In the genomic region with DNA sequence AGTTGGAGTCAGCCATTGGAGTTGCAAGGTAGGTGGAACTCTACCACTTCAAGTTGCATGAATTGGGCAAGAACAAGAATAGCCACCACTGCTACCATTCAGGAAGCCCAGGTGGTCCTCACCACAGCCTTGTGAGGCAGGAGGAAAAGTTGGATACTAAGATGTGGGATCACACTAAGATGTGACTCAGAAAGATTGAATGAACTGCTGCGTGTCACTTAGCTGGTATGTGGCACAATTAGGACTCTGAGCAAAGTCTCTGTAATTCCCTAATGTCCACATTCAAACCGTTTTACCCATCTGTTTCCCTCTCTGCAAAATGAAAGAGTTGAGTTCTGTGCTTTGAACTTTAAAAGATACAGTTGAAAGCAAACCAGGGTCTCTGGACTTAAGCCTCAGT, we compare ENCODE assay signal across 16 cellular contexts. TPM values are rescaled to one million over a fixed set of nuclear protein-coding genes. Genes with fewer than 3 reads are reported as not detected.
"Had no signal": no experiment of that assay in that cellular context is flagged by ENCODE, and none has a peak within 500 bp of the region (broad histone marks: within the 10 kb centered on the region; RNA-seq: fewer than 3 reads in every experiment).

No MANE protein-coding gene starts in this region.

- FAIRE-seq: endometrium, TTC549 had no signal

- H3K4me3 ChIP-seq: dorsolateral prefrontal cortex, tibial artery had no signal

- H3K27me3 ChIP-seq: foreskin keratinocyte, tibial artery had no signal

- H3K36me3 ChIP-seq: tibial artery had no signal

- DNase-seq: activated CD8-positive, alpha-beta memory T cell treated with anti-CD3 and anti-CD28 coated beads, Interleukin-2, amount 10 ng/mL, durations not matched to agents 7 days and 5 days; activated gamma-delta T cell; activated T-cell treated with anti-CD3 and anti-CD28 coated beads, Interleukin-2, amount 50 U/mL, for 24 hours; dorsolateral prefrontal cortex; foreskin keratinocyte; head of caudate nucleus; left colon; nucleus accumbens; right cardiac atrium; T-helper 2 cell; tibial artery had no signal

- H3K9me3 ChIP-seq: tibial artery had no signal

- H3K4me1 ChIP-seq: foreskin keratinocyte, tibial artery had no signal

- H3K27ac ChIP-seq: dorsolateral prefrontal cortex, foreskin keratinocyte, tibial artery had no signal

- ATAC-seq: activated CD8-positive, alpha-beta memory T cell treated with anti-CD3 and anti-CD28 coated beads, Interleukin-2, amount 10 ng/mL, durations not matched to agents 7 days and 5 days; esophagus mucosa; foreskin keratinocyte; left colon; natural killer cell treated with Interleukin-12 subunit alpha and Interleukin-12 subunit beta and Interleukin-15 and Interleukin-18, amount 100 ng/mL, for 72 hours; right cardiac atrium; stimulated activated memory B cell treated with anti-CD40 and anti-IgM and Interleukin-4, amounts not matched to agents 10 μg/mL and 1 μg/mL and 100 μg/mL, for 72 hours had no signal

RNA-seq across cellular contexts. Expression of gene HS3ST3A1, which starts 44.7 kb away (rescaled TPM):
- polyA plus RNA-seq: foreskin keratinocyte had no signal
